19 cellular contexts compared by ENCODE assay signal in the genomic region with DNA sequence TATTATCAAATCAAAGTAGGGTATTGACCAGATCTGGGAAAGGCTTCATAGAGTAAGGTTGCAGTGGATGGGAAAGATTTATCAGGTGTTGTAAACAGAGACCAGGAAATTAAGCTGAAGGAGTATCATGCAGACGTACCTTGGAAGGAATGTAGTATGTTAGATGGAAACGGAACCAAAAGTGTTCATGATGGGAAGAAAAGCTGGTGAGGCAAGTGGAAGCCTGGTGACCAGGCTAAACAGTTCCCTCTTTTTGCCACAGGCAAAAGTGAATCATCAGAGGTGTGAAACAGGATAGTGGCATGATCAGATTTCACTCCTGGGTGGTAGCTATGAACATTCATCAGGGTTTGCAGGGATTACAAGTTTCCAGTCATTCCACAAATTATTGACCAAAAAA.
DNase-seq lines count a peak whose midpoint lies in the region; ATAC-seq and TF ChIP-seq lines count a peak whose summit lies in the region.
"Had no signal": no experiment of that assay in that cellular context is flagged by ENCODE, and none has a peak within 500 bp of the region (broad histone marks: within the 10 kb centered on the region; RNA-seq: fewer than 3 reads in every experiment).

No MANE protein-coding gene starts in this region.

- ATAC-seq in GM18867 (IDR thresholded peaks at IDR 0.05; ENCODE audit: unreplicated experiment) (no peak), lower lobe of right lung (no peak)
- ATAC-seq: K562, Panc1, SK-N-SH treated with all-trans-retinoic acid at 6 μM for 48 hours had no signal

- H3K9me3 ChIP-seq in lower lobe of right lung: no peaks in the 10 kb centered on the region

- no peak for TF ChIP-seq CTCF in lower lobe of right lung (IDR thresholded peaks at IDR 0.05)

- intact Hi-C loops in lower lobe of right lung (cut with DNase I): no loop called here

- no peaks in the 10 kb centered on the region for H3K27me3 ChIP-seq in lower lobe of right lung (ENCODE audit: low read depth)

- peak; percentile 70 for DNase-seq in HT1080 (ENCODE audit: low read depth)
- DNase-seq in astrocyte of the hippocampus (ENCODE audit: low read depth, low spot score): peak; percentile 14
- peak; percentile 70 for DNase-seq in islet precursor cell
- DNase-seq in renal cortical epithelial cell (ENCODE audit: low read depth): peak; percentile 54
- no peak for DNase-seq in NCI-H446 (lab: John Stamatoyannopoulos, UW)
- DNase-seq in lower lobe of right lung: no peak
- no peak for DNase-seq in NCI-H526 treated with DMSO at 0.1 percent for 48 hours (lab: John Stamatoyannopoulos, UW)
- DNase-seq: COR-L47, HCEC 1CT, MV-4-11, NCI-H1417, NCI-H187 treated with DMSO at 0.1 percent for 48 hours, NCI-H2171, NCI-H510A, Right ventricle myocardium superior had no signal

- H3K4me1 ChIP-seq in lower lobe of right lung: no peaks in the 10 kb centered on the region

- no peaks in the 10 kb centered on the region for H3K36me3 ChIP-seq in lower lobe of right lung

- no peak overlapping the region for H3K4me3 ChIP-seq in lower lobe of right lung
- H3K4me3 ChIP-seq: K562 had no signal

- no peak overlapping the region for H3K27ac ChIP-seq in lower lobe of right lung

Comparison
In these comparisons a context has a peak if more than half of its experiments do, and no peak if none do; other contexts are left out.
1. DNase-seq: peak in HT1080 (single experiment), astrocyte of the hippocampus (single experiment), islet precursor cell (single experiment) and renal cortical epithelial cell (single experiment); none in NCI-H446 (0 of 2), lower lobe of right lung (single experiment) and NCI-H526 treated with DMSO at 0.1 percent for 48 hours (single experiment).